Comparison of ENCODE assay signal across 8 cellular contexts in the genomic region with DNA sequence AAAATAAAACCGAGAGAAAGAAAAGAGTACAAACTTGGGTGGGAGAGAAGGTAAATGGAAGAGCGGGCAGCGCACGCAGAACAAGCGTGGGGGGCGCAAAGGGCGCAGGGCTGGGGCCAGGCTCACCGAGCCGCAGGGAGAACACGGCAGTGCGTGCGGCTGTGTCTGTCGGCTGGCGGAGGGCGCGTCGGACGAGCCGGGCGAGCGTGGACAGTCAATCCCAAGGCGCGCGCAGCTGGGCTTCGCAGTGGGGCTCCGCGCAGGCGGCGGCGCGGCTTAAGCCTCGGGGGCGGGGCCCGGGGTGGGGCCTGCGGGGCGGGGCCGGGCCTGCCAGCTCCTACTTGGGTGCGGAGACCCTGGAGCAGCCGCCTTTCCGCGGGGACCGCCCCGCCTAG. TPM values are rescaled to one million over a fixed set of nuclear protein-coding genes. Genes with fewer than 3 reads are reported as not detected.
DNase-seq lines count a peak whose midpoint lies in the region; ATAC-seq and TF ChIP-seq lines count a peak whose summit lies in the region.

A gene with protein sequence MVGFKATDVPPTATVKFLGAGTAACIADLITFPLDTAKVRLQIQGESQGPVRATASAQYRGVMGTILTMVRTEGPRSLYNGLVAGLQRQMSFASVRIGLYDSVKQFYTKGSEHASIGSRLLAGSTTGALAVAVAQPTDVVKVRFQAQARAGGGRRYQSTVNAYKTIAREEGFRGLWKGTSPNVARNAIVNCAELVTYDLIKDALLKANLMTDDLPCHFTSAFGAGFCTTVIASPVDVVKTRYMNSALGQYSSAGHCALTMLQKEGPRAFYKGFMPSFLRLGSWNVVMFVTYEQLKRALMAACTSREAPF (minus strand): TSS at position 249 of the 395 bp plus-strand sequence. CDS start 4,465 bp downstream, outside the sequence.

- peaks cover 23% of the 10 kb centered on the region for H3K36me3 Mint-ChIP-seq in neural progenitor cell

- H3F3A ChIP-seq in neural progenitor cell (ENCODE audit: low read depth): peaks cover 39% of the 10 kb centered on the region

- peaks cover 13% of the 10 kb centered on the region for H4K20me1 ChIP-seq in neural progenitor cell (ENCODE audit: low read depth)

- peak within 1 kb of the TSS; percentile 90 for H3K27ac Mint-ChIP-seq in neural progenitor cell

- H3K27ac ChIP-seq in foreskin keratinocyte (no peak within 1 kb of the TSS), neural progenitor cell (peak within 1 kb of the TSS; percentile 90), stomach smooth muscle (ENCODE audit: low read length) (peak within 1 kb of the TSS; percentile 94)

- H3K4me2 ChIP-seq in neural progenitor cell: peak within 1 kb of the TSS; percentile 83

- H3K4me3 ChIP-seq in neural progenitor cell: peak within 1 kb of the TSS; percentile 81
- H3K4me3 ChIP-seq in stomach smooth muscle (ENCODE audit: low read length in 2 of 2): peak within 1 kb of the TSS; percentile 74 to 97

- peaks cover 31% of the 10 kb centered on the region for H3K79me2 ChIP-seq in neural progenitor cell (ENCODE audit: low read depth)

- H3K9ac ChIP-seq in neural progenitor cell: peak within 1 kb of the TSS; percentile 36
- peak within 1 kb of the TSS; percentile 67 to 94 for H3K9ac ChIP-seq in stomach smooth muscle (ENCODE audit: low read length in 2 of 2)

- H3K9me3 Mint-ChIP-seq in neural progenitor cell: no peaks in the 10 kb centered on the region

- H3K27me3 ChIP-seq in foreskin keratinocyte (no peaks in the 10 kb centered on the region), neural progenitor cell (no peaks in the 10 kb centered on the region), stomach smooth muscle (ENCODE audit: control insufficient read depth in 1 of 2, insufficient read depth in 2 of 2, low read length in 2 of 2) (no peaks in the 10 kb centered on the region)

- H2AFZ ChIP-seq in neural progenitor cell (replicated peaks): peak within 1 kb of the TSS; percentile 66

- H3K9me3 ChIP-seq in neural progenitor cell (ENCODE audit: low read depth) (no peaks in the 10 kb centered on the region), stomach smooth muscle (ENCODE audit: control insufficient read depth in 2 of 2, low read length in 2 of 2) (no peaks in the 10 kb centered on the region)

- H3K4me1 ChIP-seq in foreskin keratinocyte: no peaks in the 10 kb centered on the region
- H3K4me1 ChIP-seq in neural progenitor cell: peaks cover 27% of the 10 kb centered on the region
- peaks cover 30% of the 10 kb centered on the region for H3K4me1 ChIP-seq in stomach smooth muscle (ENCODE audit: control insufficient read depth, insufficient read depth, low read length)

- no peak for TF ChIP-seq CTCF in foreskin keratinocyte (conservative IDR thresholded peaks at IDR 0.05)
- no peak for TF ChIP-seq CTCF in neural progenitor cell (IDR thresholded peaks at IDR 0.05)

- peaks cover 40% of the 10 kb centered on the region for H3K4me1 Mint-ChIP-seq in neural progenitor cell

- H3K36me3 ChIP-seq in neural progenitor cell: no peaks in the 10 kb centered on the region
- H3K36me3 ChIP-seq in stomach smooth muscle (ENCODE audit: control insufficient read depth in 2 of 2, insufficient read depth in 2 of 2, low read length in 2 of 2): peaks cover 8 to 10% of the 10 kb centered on the region in 2 donors

- ATAC-seq in GM21737 (IDR thresholded peaks at IDR 0.05; ENCODE audit: unreplicated experiment): peak; percentile 45
- ATAC-seq in foreskin keratinocyte: peak; percentile 77

- peaks cover 2% of the 10 kb centered on the region for H3K27me3 Mint-ChIP-seq in neural progenitor cell (ENCODE audit: insufficient read depth, low read depth)

- peak within 1 kb of the TSS; percentile 98 for H3K4me3 Mint-ChIP-seq in neural progenitor cell

- DNase-seq in DMS79 (lab: John Stamatoyannopoulos, UW): peak; percentile 93
- peak; percentile 92 to 93 for DNase-seq in Kasumi-1 (lab: John Stamatoyannopoulos, UW)
- peak; percentile 91 to 95 for DNase-seq in SHP77 (lab: John Stamatoyannopoulos, UW)
- peak; percentile 80 for DNase-seq in activated effector memory CD4-positive, alpha-beta T cell treated with Interleukin-2 at 50 U/mL for 16 hours
- DNase-seq in foreskin keratinocyte: no peak
- DNase-seq in neural progenitor cell (ENCODE audit: low spot score): peak; percentile 89

RNA-seq across cellular contexts. Expression of the gene that starts here (rescaled TPM):
- total RNA-seq in foreskin keratinocyte (0.42 and 0.65 TPM in 2 replicates), neural progenitor cell (ENCODE audit: low replicate concordance) (69.2 and 88.1 TPM in 2 replicates)
- polyA plus RNA-seq in foreskin keratinocyte: 1.0 and 1.2 TPM in 2 replicates

Comparison
In these comparisons a context has a peak if more than half of its experiments do, and no peak if none do; other contexts are left out.
1. RNA of the gene that starts here (total RNA-seq): 69.2 to 88.1 TPM in neural progenitor cell; 0.42 to 0.65 TPM in foreskin keratinocyte; every median in the first group is over 10 times any median in the second.
2. DNase-seq: peak in DMS79 (single experiment), Kasumi-1 (2 of 2), SHP77 (2 of 2), activated effector memory CD4-positive, alpha-beta T cell treated with Interleukin-2 at 50 U/mL for 16 hours (single experiment) and neural progenitor cell (single experiment); none in foreskin keratinocyte (0 of 2).